Comparison of ENCODE assay signal across 7 cellular contexts in the genomic region with DNA sequence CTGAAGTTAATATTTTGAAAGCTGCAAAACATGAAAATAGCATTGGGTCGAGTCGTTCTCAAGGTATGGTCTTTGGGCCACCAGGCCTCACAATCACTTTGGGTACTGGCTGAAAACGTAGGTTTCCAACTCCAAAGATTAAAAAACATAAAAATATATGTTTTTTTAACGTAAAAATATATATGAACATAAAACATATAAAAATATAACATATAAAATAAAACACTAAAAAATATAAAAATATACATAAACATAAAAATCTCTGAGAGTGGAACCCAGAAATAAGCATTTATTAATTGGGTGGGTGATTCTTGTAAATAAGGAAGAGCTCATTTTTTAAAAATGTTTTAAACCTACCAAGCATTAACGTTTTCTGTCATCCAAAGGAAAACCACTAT. TPM values are rescaled to one million over a fixed set of nuclear protein-coding genes. Genes with fewer than 3 reads are reported as not detected.
A peak's percentile ranks its signal among the peaks of the same experiment; 100 is the strongest.
DNase-seq lines count a peak whose midpoint lies in the region; ATAC-seq lines count a peak whose summit lies in the region.

No MANE protein-coding gene starts in this region.

- ATAC-seq in activated naive CD4-positive, alpha-beta T cell treated with anti-CD3 and anti-CD28 coated beads, Interleukin-2, amount 50 U/mL, for 72 hours: no peak
- no peak for ATAC-seq in esophagus mucosa

- no peaks in the 10 kb centered on the region for H3K9me3 Mint-ChIP-seq in activated naive CD4-positive, alpha-beta T cell treated with anti-CD3 and anti-CD28 coated beads, Interleukin-2, amount 50 U/mL, for 72 hours

- H3K4me1 ChIP-seq in HUES6 (ENCODE audit: control insufficient read depth, insufficient read depth, low read length): peaks cover 10% of the 10 kb centered on the region
- peaks cover 10% of the 10 kb centered on the region for H3K4me1 ChIP-seq in iPS-20b (ENCODE audit: insufficient read depth, low read length)
- H3K4me1 ChIP-seq in stomach smooth muscle (ENCODE audit: control insufficient read depth, insufficient read depth, low read length): peaks cover 11% of the 10 kb centered on the region

- peaks cover 15 to 30% of the 10 kb centered on the region in 2 donors for H3K36me3 Mint-ChIP-seq in activated naive CD4-positive, alpha-beta T cell treated with anti-CD3 and anti-CD28 coated beads, Interleukin-2, amount 50 U/mL, for 72 hours

- H3K9me3 ChIP-seq in HUES6 (ENCODE audit: control insufficient read depth, insufficient read depth, low read depth, low read length) (no peaks in the 10 kb centered on the region), iPS-20b (ENCODE audit: insufficient read depth, low read depth, low read length) (no peaks in the 10 kb centered on the region), stomach smooth muscle (ENCODE audit: control insufficient read depth in 2 of 2, low read length in 2 of 2) (no peaks in the 10 kb centered on the region)

- H3K27me3 ChIP-seq in HUES6 (ENCODE audit: control insufficient read depth, insufficient read depth, low read length): no peaks in the 10 kb centered on the region
- H3K27me3 ChIP-seq in iPS-20b (ENCODE audit: insufficient read depth, low read length): no peaks in the 10 kb centered on the region
- H3K27me3 ChIP-seq in stomach smooth muscle (ENCODE audit: control insufficient read depth in 1 of 2, insufficient read depth in 2 of 2, low read length in 2 of 2): no peaks in the 10 kb centered on the region

- H3K4me3 ChIP-seq in HUES6 (ENCODE audit: low read depth, low read length) (peak overlapping the region; percentile 95), iPS-20b (ENCODE audit: low read length) (peak overlapping the region; percentile 87), stomach smooth muscle (ENCODE audit: low read length in 2 of 2) (peak overlapping the region; percentile 83 to 84)

- DNase-seq in activated naive CD4-positive, alpha-beta T cell treated with anti-CD3 and anti-CD28 coated beads, Interleukin-2, amount 50 U/mL, for 72 hours (ENCODE audit: low spot score in 2 of 2): no peak
- no peak for DNase-seq in hippocampal formation (lab: John Stamatoyannopoulos, UW)
- DNase-seq in stimulated activated naive CD4-positive, alpha-beta T cell treated with Interleukin-2 at 50 U/mL for 16 hours (lab: John Stamatoyannopoulos, UW): no peak

- H3K9ac ChIP-seq in HUES6 (ENCODE audit: low read length): peak overlapping the region; percentile 87
- H3K9ac ChIP-seq in iPS-20b (ENCODE audit: low read depth, low read length): peak overlapping the region; percentile 96; the same call in 1 of the 2 replicates
- peak overlapping the region; percentile 81 to 92 for H3K9ac ChIP-seq in stomach smooth muscle (ENCODE audit: low read length in 2 of 2)

- H3K27ac Mint-ChIP-seq in activated naive CD4-positive, alpha-beta T cell treated with anti-CD3 and anti-CD28 coated beads, Interleukin-2, amount 50 U/mL, for 72 hours: peak overlapping the region; percentile 93 to 99

- H3K27ac ChIP-seq in HUES6 (ENCODE audit: low read depth, low read length): peak overlapping the region; percentile 35; the same call in 1 of the 2 replicates
- H3K27ac ChIP-seq in iPS-20b (ENCODE audit: low read length): peak overlapping the region; percentile 76
- H3K27ac ChIP-seq in stomach smooth muscle (ENCODE audit: low read length): peak overlapping the region; percentile 70

- H3K36me3 ChIP-seq in HUES6 (ENCODE audit: control insufficient read depth, insufficient read depth, low read length): peaks cover 20% of the 10 kb centered on the region
- H3K36me3 ChIP-seq in iPS-20b (ENCODE audit: insufficient read depth, low read depth, low read length): peaks cover 28% of the 10 kb centered on the region
- H3K36me3 ChIP-seq in stomach smooth muscle (ENCODE audit: control insufficient read depth in 2 of 2, insufficient read depth in 2 of 2, low read length in 2 of 2): peaks cover 7% of the 10 kb centered on the region in 2 donors

RNA-seq across cellular contexts. Expression of a gene that starts 0.7 kb away (rescaled TPM):
- total RNA-seq in activated naive CD4-positive, alpha-beta T cell treated with anti-CD3 and anti-CD28 coated beads, Interleukin-2, amount 50 U/mL, for 72 hours: 100 to 1,000 TPM in 1 of 2 donors, 10 to 100 TPM in 1; 95.7 to 105 TPM
- 49.7 TPM for total RNA-seq in esophagus mucosa
